Comparison of ENCODE assay signal across 17 cellular contexts in the genomic region with DNA sequence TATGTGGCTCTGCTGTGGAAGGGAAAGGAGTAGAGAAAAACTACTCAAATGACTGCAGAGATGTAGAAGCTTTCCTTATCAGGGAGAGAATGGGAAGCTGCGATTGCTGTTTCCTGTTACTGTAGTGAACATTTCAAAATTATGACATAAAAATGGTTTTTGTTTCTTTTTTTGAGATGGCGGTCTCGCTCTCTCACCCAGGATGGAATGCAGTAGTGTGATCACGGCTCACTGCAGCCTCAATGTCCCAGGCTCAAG. TPM values are rescaled to one million over a fixed set of nuclear protein-coding genes. Genes with fewer than 3 reads are reported as not detected.
DNase-seq lines count a peak whose midpoint lies in the region; ATAC-seq and TF ChIP-seq lines count a peak whose summit lies in the region.
"Had no signal": no experiment of that assay in that cellular context is flagged by ENCODE, and none has a peak within 500 bp of the region (broad histone marks: within the 10 kb centered on the region; RNA-seq: fewer than 3 reads in every experiment).

No MANE protein-coding gene starts in this region.

- H3K9me2 ChIP-seq in SK-N-SH: no peaks in the 10 kb centered on the region

- H3K4me3 Mint-ChIP-seq in mesothelial cell of epicardium (no peak overlapping the region), endothelial cell (ENCODE audit: unreplicated experiment) (no peak overlapping the region)
- H3K4me3 Mint-ChIP-seq: CD4-positive, alpha-beta T cell; immature natural killer cell had no signal

- POLR2A ChIA-PET in SK-N-SH (lab: Yijun Ruan, JAX): no interaction called here

- TF ChIP-seq CTCF in SK-N-SH (IDR thresholded peaks at IDR 0.05): no peak
- no peak for TF ChIP-seq CTCF in mesothelial cell of epicardium (IDR thresholded peaks at IDR 0.05; ENCODE audit: unreplicated experiment)
- TF ChIP-seq CTCF in thyroid gland (IDR thresholded peaks at IDR 0.05): no peak
- TF ChIP-seq CTCF in endothelial cell (IDR thresholded peaks at IDR 0.05; ENCODE audit: unreplicated experiment): no peak

- no peak for TF ChIP-seq POLR2A in thyroid gland (IDR thresholded peaks at IDR 0.05)

- CTCF ChIA-PET in SK-N-SH (lab: Yijun Ruan, JAX): interaction anchor here (0.6 to 11.3 kb wide), 7 partner anchors 9 to 480 kb away, joined by 3 to 340 read pairs (median 4); a partner anchor contains a TSS

- peaks cover 10% of the 10 kb centered on the region for H3F3A ChIP-seq in SK-N-SH (replicated peaks; ENCODE audit: insufficient read depth)

- H3K27me3 ChIP-seq in SK-N-SH (ENCODE audit: insufficient read depth): no peaks in the 10 kb centered on the region
- no peaks in the 10 kb centered on the region for H3K27me3 ChIP-seq in thyroid gland

- no peak for TF ChIP-seq EP300 in SK-N-SH (IDR thresholded peaks at IDR 0.05; ENCODE audit: borderline replicate concordance in 1 of 2, low read depth in 1 of 2, low read length in 1 of 2)

- H3K4me3 ChIP-seq in SK-N-SH (ENCODE audit: low read depth in 2 of 2, low read length in 1 of 2) (no peak overlapping the region), SK-N-MC (peak overlapping the region; percentile 61), thyroid gland (replicated peaks in 1 of 3) (no peak overlapping the region)

- H3K27ac Mint-ChIP-seq in mesothelial cell of epicardium: peak overlapping the region; percentile 96
- H3K27ac Mint-ChIP-seq in endothelial cell (ENCODE audit: unreplicated experiment): no peak overlapping the region
- H3K27ac Mint-ChIP-seq: CD4-positive, alpha-beta T cell; immature natural killer cell had no signal

- peaks cover 8 to 21% of the 10 kb centered on the region in 2 experiments; a peak in 3 of 4 replicates for H3K4me1 ChIP-seq in SK-N-SH (ENCODE audit: control insufficient read depth in 1 of 2, insufficient read depth in 2 of 2, low read depth in 1 of 2, low read length in 1 of 2)
- peaks cover 0 to 12% of the 10 kb centered on the region in 2 donors for H3K4me1 ChIP-seq in thyroid gland

- H2AFZ ChIP-seq in SK-N-SH (ENCODE audit: low read depth): 0 out of 2 replicates have a peak overlapping the region, but pooled peaks have one; percentile 84

- DNase-seq in SK-N-SH: no peak
- DNase-seq in SK-N-MC (ENCODE audit: low read depth, low spot score): no peak
- no peak for DNase-seq in mesothelial cell of epicardium (ENCODE audit: low spot score in 2 of 2, unreplicated experiment in 2 of 2)
- no peak for DNase-seq in thyroid gland
- no peak for DNase-seq in endothelial cell (ENCODE audit: low spot score)
- no peak for DNase-seq in NCI-H1105 treated with DMSO at 0.1 percent for 48 hours (lab: John Stamatoyannopoulos, UW)
- no peak for DNase-seq in SK-N-DZ (ENCODE audit: low spot score)
- DNase-seq: CD4-positive, alpha-beta T cell; immature natural killer cell; KG1; mammary epithelial cell; NCI-H1105; stimulated activated CD4-positive, alpha-beta T cell treated with anti-CD3 and anti-CD28 coated beads, Interleukin-2, amount 100 ng/mL, for 48 hours; WERI-Rb-1 had no signal

- no peak for ATAC-seq in SK-N-SH treated with all-trans-retinoic acid at 6 μM for 48 hours
- ATAC-seq: sciatic nerve had no signal

- H4K20me1 ChIP-seq in SK-N-SH (ENCODE audit: insufficient read depth): no peaks in the 10 kb centered on the region

- H3K9ac ChIP-seq in SK-N-SH: no peak overlapping the region
- H3K9ac ChIP-seq in SK-N-MC (ENCODE audit: insufficient read length): peak overlapping the region; percentile 68

- H3K36me3 ChIP-seq in SK-N-SH (replicated peaks in 1 of 2; ENCODE audit: control insufficient read depth in 1 of 2, insufficient read depth in 2 of 2, low read length in 1 of 2) (no peaks in the 10 kb centered on the region), SK-N-MC (ENCODE audit: insufficient read depth, low read length) (no peaks in the 10 kb centered on the region), thyroid gland (no peaks in the 10 kb centered on the region)
- H3K36me3 ChIP-seq: WERI-Rb-1 had no signal

- no peaks in the 10 kb centered on the region for H3K9me3 Mint-ChIP-seq in mesothelial cell of epicardium
- H3K9me3 Mint-ChIP-seq in endothelial cell (ENCODE audit: unreplicated experiment): no peaks in the 10 kb centered on the region
- H3K9me3 Mint-ChIP-seq: CD4-positive, alpha-beta T cell; immature natural killer cell had no signal

- H3K36me3 Mint-ChIP-seq in mesothelial cell of epicardium: no peaks in the 10 kb centered on the region
- H3K36me3 Mint-ChIP-seq in endothelial cell (ENCODE audit: low read depth, unreplicated experiment): no peaks in the 10 kb centered on the region
- H3K36me3 Mint-ChIP-seq: immature natural killer cell had no signal

- H3K4me1 Mint-ChIP-seq in mesothelial cell of epicardium (peaks cover 36% of the 10 kb centered on the region), endothelial cell (ENCODE audit: unreplicated experiment) (no peaks in the 10 kb centered on the region)

- 89% methylated on average over 4 of the region's 4 CpGs for WGBS in SK-N-SH (ENCODE audit: low lambda C conversion rate)
- 77 to 86% methylated on average over 4 of the region's 4 CpGs for WGBS in thyroid gland, 2 donors

- no peak for TF ChIP-seq RAD21 in SK-N-SH (IDR thresholded peaks at IDR 0.05; ENCODE audit: low read length)

- no peaks in the 10 kb centered on the region for H3K9me3 ChIP-seq in SK-N-SH
- H3K9me3 ChIP-seq in SK-N-MC (ENCODE audit: low read depth, low read length): no peaks in the 10 kb centered on the region
- no peaks in the 10 kb centered on the region for H3K9me3 ChIP-seq in thyroid gland

- H3K27me3 Mint-ChIP-seq in mesothelial cell of epicardium (ENCODE audit: low read depth): no peaks in the 10 kb centered on the region
- no peaks in the 10 kb centered on the region for H3K27me3 Mint-ChIP-seq in endothelial cell (ENCODE audit: unreplicated experiment)
- H3K27me3 Mint-ChIP-seq: CD4-positive, alpha-beta T cell had no signal

- H3K4me2 ChIP-seq in SK-N-SH: no peak overlapping the region

- no peaks in the 10 kb centered on the region for H3K79me2 ChIP-seq in SK-N-SH (ENCODE audit: insufficient read depth)

- H3K27ac ChIP-seq in SK-N-SH (ENCODE audit: low read depth in 2 of 2, low read length in 1 of 2): no peak overlapping the region
- peak overlapping the region; percentile 94 for H3K27ac ChIP-seq in SK-N-MC
- H3K27ac ChIP-seq in thyroid gland: peak overlapping the region in 2 of 3 donors; percentile 4 to 43
- H3K27ac ChIP-seq: HL-60, WERI-Rb-1 had no signal

- intact Hi-C loops in thyroid gland (cut with DNase I): no loop called here

TF ChIP-seq in SK-N-SH, 30 proteins besides CTCF, POLR2A, EP300 and RAD21 (continues in another document):
- TF ChIP-seq ELF1 (IDR thresholded peaks at IDR 0.05) (no peak), NRF1 (IDR thresholded peaks at IDR 0.05; ENCODE audit: low read depth, low read length) (no peak)
- TF ChIP-seq, protein P1, sequence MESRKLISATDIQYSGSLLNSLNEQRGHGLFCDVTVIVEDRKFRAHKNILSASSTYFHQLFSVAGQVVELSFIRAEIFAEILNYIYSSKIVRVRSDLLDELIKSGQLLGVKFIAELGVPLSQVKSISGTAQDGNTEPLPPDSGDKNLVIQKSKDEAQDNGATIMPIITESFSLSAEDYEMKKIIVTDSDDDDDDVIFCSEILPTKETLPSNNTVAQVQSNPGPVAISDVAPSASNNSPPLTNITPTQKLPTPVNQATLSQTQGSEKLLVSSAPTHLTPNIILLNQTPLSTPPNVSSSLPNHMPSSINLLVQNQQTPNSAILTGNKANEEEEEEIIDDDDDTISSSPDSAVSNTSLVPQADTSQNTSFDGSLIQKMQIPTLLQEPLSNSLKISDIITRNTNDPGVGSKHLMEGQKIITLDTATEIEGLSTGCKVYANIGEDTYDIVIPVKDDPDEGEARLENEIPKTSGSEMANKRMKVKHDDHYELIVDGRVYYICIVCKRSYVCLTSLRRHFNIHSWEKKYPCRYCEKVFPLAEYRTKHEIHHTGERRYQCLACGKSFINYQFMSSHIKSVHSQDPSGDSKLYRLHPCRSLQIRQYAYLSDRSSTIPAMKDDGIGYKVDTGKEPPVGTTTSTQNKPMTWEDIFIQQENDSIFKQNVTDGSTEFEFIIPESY (IDR thresholded peaks at IDR 0.05; ENCODE audit: borderline replicate concordance, low read depth): no peak

TF ChIP-seq in SK-N-SH treated with all-trans-retinoic acid at 6 μM for 48 hours, 23 proteins besides CTCF, POLR2A, EP300 and RAD21 (continues in another document):
- TF ChIP-seq, protein P2, sequence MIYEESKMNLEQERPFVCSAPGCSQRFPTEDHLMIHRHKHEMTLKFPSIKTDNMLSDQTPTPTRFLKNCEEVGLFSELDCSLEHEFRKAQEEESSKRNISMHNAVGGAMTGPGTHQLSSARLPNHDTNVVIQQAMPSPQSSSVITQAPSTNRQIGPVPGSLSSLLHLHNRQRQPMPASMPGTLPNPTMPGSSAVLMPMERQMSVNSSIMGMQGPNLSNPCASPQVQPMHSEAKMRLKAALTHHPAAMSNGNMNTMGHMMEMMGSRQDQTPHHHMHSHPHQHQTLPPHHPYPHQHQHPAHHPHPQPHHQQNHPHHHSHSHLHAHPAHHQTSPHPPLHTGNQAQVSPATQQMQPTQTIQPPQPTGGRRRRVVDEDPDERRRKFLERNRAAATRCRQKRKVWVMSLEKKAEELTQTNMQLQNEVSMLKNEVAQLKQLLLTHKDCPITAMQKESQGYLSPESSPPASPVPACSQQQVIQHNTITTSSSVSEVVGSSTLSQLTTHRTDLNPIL (CRISPR knock-in tag; IDR thresholded peaks at IDR 0.05; ENCODE audit: low read depth): no peak

RNA-seq across cellular contexts. Expression of a gene that starts 6.1 kb away (rescaled TPM):
- polyA plus RNA-seq in SK-N-SH (2012; rRNA removed): 23.3 and 43.8 TPM in 2 replicates
- polyA plus RNA-seq in SK-N-SH (2012; cell fraction: cytosol; rRNA removed): 22.2 and 30.8 TPM in 2 replicates
- 17.8 and 20.9 TPM in 2 replicates for polyA plus RNA-seq in SK-N-SH (2012; cell fraction: nucleus; rRNA removed)
- total RNA-seq in mesothelial cell of epicardium (12.9 to 15.9 TPM (median 15.2 TPM) in 3 replicates), thyroid gland (10 to 100 TPM in 3 of 4 donors, 1 to 10 TPM in 1; 6.6 to 15.7 (median 13.1) TPM), endothelial cell (ENCODE audit: unreplicated experiment) (7.6 TPM)
- polyA plus RNA-seq in SK-N-DZ (2014; cell fraction: cytosol; rRNA removed): 18.4 and 26.0 TPM in 2 replicates
- polyA plus RNA-seq in SK-N-DZ (2014; cell fraction: nucleus; rRNA removed): 28.8 and 32.0 TPM in 2 replicates

RNA-seq across cellular contexts. Expression of a gene that starts 57.4 kb away (rescaled TPM):
- 0.49 and 0.57 TPM in 2 replicates for polyA plus RNA-seq in SK-N-SH (2012; rRNA removed)
- 0.56 and 0.60 TPM in 2 replicates for polyA plus RNA-seq in SK-N-SH (2012; cell fraction: cytosol; rRNA removed)
- 0.45 and 0.76 TPM in 2 replicates for polyA plus RNA-seq in SK-N-SH (2012; cell fraction: nucleus; rRNA removed)
- 52.2 to 59.5 TPM (median 53.0 TPM) in 3 replicates for total RNA-seq in mesothelial cell of epicardium
- 10 to 100 TPM; 14.3 to 18.1 (median 17.7) TPM for total RNA-seq in thyroid gland
- total RNA-seq in endothelial cell (ENCODE audit: unreplicated experiment): 7.1 TPM
- 3.8 TPM in 2 replicates for polyA plus RNA-seq in SK-N-DZ (2014; cell fraction: cytosol; rRNA removed)
- 1.4 and 2.2 TPM in 2 replicates for polyA plus RNA-seq in SK-N-DZ (2014; cell fraction: nucleus; rRNA removed)

Comparison
In these comparisons a context has a peak if more than half of its experiments do, and no peak if none do; other contexts are left out.
1. H3K27ac ChIP-seq: peak in SK-N-MC (single experiment) and thyroid gland (2 of 3); none in SK-N-SH (0 of 2).